Comparison of ENCODE assay signal across 27 cellular contexts in the genomic region with DNA sequence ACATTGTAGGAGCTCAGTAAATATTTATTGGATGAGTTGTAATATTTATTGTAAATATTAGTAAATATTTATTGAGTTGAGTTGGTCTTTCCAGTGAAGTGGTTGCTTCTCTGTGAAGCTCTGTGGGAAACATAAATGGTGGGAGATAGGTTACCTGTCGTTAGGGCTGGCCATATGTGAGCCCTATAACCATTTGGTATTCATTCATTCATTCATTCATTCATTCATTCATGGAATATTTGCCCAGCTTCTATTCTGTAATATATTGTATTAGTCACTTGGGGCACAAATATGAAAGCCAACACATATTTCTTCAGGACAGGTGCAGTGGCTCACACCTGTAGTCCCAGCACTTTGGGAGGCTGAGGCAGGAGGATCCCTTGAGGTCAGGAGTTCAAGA. TPM values are rescaled to one million over a fixed set of nuclear protein-coding genes. Genes with fewer than 3 reads are reported as not detected.
DNase-seq lines count a peak whose midpoint lies in the region; ATAC-seq and TF ChIP-seq lines count a peak whose summit lies in the region.
"Had no signal": no experiment of that assay in that cellular context is flagged by ENCODE, and none has a peak within 500 bp of the region (broad histone marks: within the 10 kb centered on the region; RNA-seq: fewer than 3 reads in every experiment).

No MANE protein-coding gene starts in this region.

- H3K27me3 Mint-ChIP-seq in stimulated activated naive CD8-positive, alpha-beta T cell treated with anti-CD3 and anti-CD28 coated beads, Interleukin-15, Interleukin-2, amounts not matched to agents 100 ng/mL and 50 ng/mL, for 24 hours = no peaks in the 10 kb centered on the region
- no peaks in the 10 kb centered on the region for H3K27me3 Mint-ChIP-seq in activated B cell treated with CpG ODN at 0.5 μM for 24 hours
- H3K27me3 Mint-ChIP-seq in central memory CD8-positive, alpha-beta T cell = no peaks in the 10 kb centered on the region
- no peaks in the 10 kb centered on the region for H3K27me3 Mint-ChIP-seq in stimulated activated naive CD8-positive, alpha-beta T cell treated with anti-CD3 and anti-CD28 coated beads, Interleukin-15, amount 100 ng/mL, for 72 hours
- H3K27me3 Mint-ChIP-seq in MCF 10A (ENCODE audit: insufficient read depth, unreplicated experiment) = peaks cover 68% of the 10 kb centered on the region
- H3K27me3 Mint-ChIP-seq: activated CD8-positive, alpha-beta memory T cell treated with anti-CD3 and anti-CD28 coated beads, Interleukin-2, amount 10 ng/mL, durations not matched to agents 7 days and 5 days had no signal

- peaks cover 80% of the 10 kb centered on the region for H3K4me1 Mint-ChIP-seq in stimulated activated naive CD8-positive, alpha-beta T cell treated with anti-CD3 and anti-CD28 coated beads, Interleukin-15, Interleukin-2, amounts not matched to agents 100 ng/mL and 50 ng/mL, for 24 hours (ENCODE audit: low read depth)
- peaks cover 78% of the 10 kb centered on the region for H3K4me1 Mint-ChIP-seq in activated B cell treated with CpG ODN at 0.5 μM for 24 hours
- H3K4me1 Mint-ChIP-seq in central memory CD8-positive, alpha-beta T cell = peaks cover 63% of the 10 kb centered on the region
- H3K4me1 Mint-ChIP-seq in stimulated activated naive CD8-positive, alpha-beta T cell treated with anti-CD3 and anti-CD28 coated beads, Interleukin-15, amount 100 ng/mL, for 72 hours = peaks cover 95% of the 10 kb centered on the region
- H3K4me1 Mint-ChIP-seq in MCF 10A (ENCODE audit: insufficient read depth, unreplicated experiment) = no peaks in the 10 kb centered on the region

- DNase-seq in stimulated activated naive CD8-positive, alpha-beta T cell treated with anti-CD3 and anti-CD28 coated beads, Interleukin-15, Interleukin-2, amounts not matched to agents 100 U/mL and 50 U/mL, for 24 hours = no peak
- DNase-seq in activated B cell treated with CpG ODN at 0.5 μM for 24 hours (no peak), MCF 10A (ENCODE audit: unreplicated experiment) (no peak), NCI-H187 (lab: John Stamatoyannopoulos, UW) (no peak), Right ventricle myocardium inferior (ENCODE audit: missing footprints) (no peak)
- no peak for DNase-seq in central memory CD8-positive, alpha-beta T cell (ENCODE audit: low spot score in 2 of 2)
- DNase-seq in stimulated activated naive CD8-positive, alpha-beta T cell treated with anti-CD3 and anti-CD28 coated beads, Interleukin-15, amount 100 ng/mL, for 72 hours = no peak
- DNase-seq: activated CD4-positive, alpha-beta T cell treated with anti-CD3 and anti-CD28 coated beads for 4 hours; activated CD8-positive, alpha-beta memory T cell treated with anti-CD3 and anti-CD28 coated beads, Interleukin-2, amount 10 ng/mL, durations not matched to agents 7 days and 5 days; Calu3; caudate nucleus; DND-41; NCI-H1092; NCI-H1694; NCI-H446; NCI-H748 treated with DMSO at 0.1 percent for 48 hours; posterior cingulate gyrus; right cardiac atrium; SIG-M5; stimulated activated CD8-positive, alpha-beta memory T cell treated with anti-CD3 and anti-CD28 coated beads, Interleukin-4, amount 100 ng/mL, for 48 hours; substantia nigra; T-helper 9 cell had no signal

- H3K4me3 Mint-ChIP-seq in stimulated activated naive CD8-positive, alpha-beta T cell treated with anti-CD3 and anti-CD28 coated beads, Interleukin-15, Interleukin-2, amounts not matched to agents 100 ng/mL and 50 ng/mL, for 24 hours = peak overlapping the region; percentile 3
- H3K4me3 Mint-ChIP-seq in activated B cell treated with CpG ODN at 0.5 μM for 24 hours = no peak overlapping the region
- peak overlapping the region; percentile 75 for H3K4me3 Mint-ChIP-seq in central memory CD8-positive, alpha-beta T cell
- peak overlapping the region; percentile 55 to 85 for H3K4me3 Mint-ChIP-seq in stimulated activated naive CD8-positive, alpha-beta T cell treated with anti-CD3 and anti-CD28 coated beads, Interleukin-15, amount 100 ng/mL, for 72 hours
- no peak overlapping the region for H3K4me3 Mint-ChIP-seq in MCF 10A (ENCODE audit: unreplicated experiment)

- no peaks in the 10 kb centered on the region for H3K9me3 Mint-ChIP-seq in stimulated activated naive CD8-positive, alpha-beta T cell treated with anti-CD3 and anti-CD28 coated beads, Interleukin-15, Interleukin-2, amounts not matched to agents 100 ng/mL and 50 ng/mL, for 24 hours
- H3K9me3 Mint-ChIP-seq in activated B cell treated with CpG ODN at 0.5 μM for 24 hours (no peaks in the 10 kb centered on the region), MCF 10A (ENCODE audit: unreplicated experiment) (no peaks in the 10 kb centered on the region)
- no peaks in the 10 kb centered on the region for H3K9me3 Mint-ChIP-seq in central memory CD8-positive, alpha-beta T cell
- no peaks in the 10 kb centered on the region for H3K9me3 Mint-ChIP-seq in stimulated activated naive CD8-positive, alpha-beta T cell treated with anti-CD3 and anti-CD28 coated beads, Interleukin-15, amount 100 ng/mL, for 72 hours
- H3K9me3 Mint-ChIP-seq: activated naive CD4-positive, alpha-beta T cell treated with anti-CD3 and anti-CD28 coated beads, Interleukin-2, amount 50 U/mL, for 72 hours had no signal

- intact Hi-C loops in activated B cell treated with CpG ODN at 0.5 μM for 24 hours (cut with micrococcal nuclease) = loop anchor here (2.0 kb wide), 1 partner anchor 1053 kb away; no protein-coding TSS in a partner anchor
- intact Hi-C loops in MCF 10A (cut with micrococcal nuclease) = loop anchor here (2.0 kb wide), 1 partner anchor 105 kb away; no protein-coding TSS in a partner anchor
- intact Hi-C loops in Right ventricle myocardium inferior (cut with DNase I) = no loop called here

- H3K27ac Mint-ChIP-seq in stimulated activated naive CD8-positive, alpha-beta T cell treated with anti-CD3 and anti-CD28 coated beads, Interleukin-15, Interleukin-2, amounts not matched to agents 100 ng/mL and 50 ng/mL, for 24 hours = peak overlapping the region; percentile 50
- H3K27ac Mint-ChIP-seq in activated B cell treated with CpG ODN at 0.5 μM for 24 hours (peak overlapping the region; percentile 85), MCF 10A (ENCODE audit: low read depth, unreplicated experiment) (no peak overlapping the region)
- peak overlapping the region; percentile 96 for H3K27ac Mint-ChIP-seq in central memory CD8-positive, alpha-beta T cell (ENCODE audit: low read depth)
- H3K27ac Mint-ChIP-seq in stimulated activated naive CD8-positive, alpha-beta T cell treated with anti-CD3 and anti-CD28 coated beads, Interleukin-15, amount 100 ng/mL, for 72 hours = peak overlapping the region in 1 of 2 donors; percentile 75

- ATAC-seq in stimulated activated naive CD8-positive, alpha-beta T cell treated with anti-CD3 and anti-CD28 coated beads, Interleukin-15, Interleukin-2, amounts not matched to agents 100 U/mL and 50 U/mL, for 24 hours = no peak
- no peak for ATAC-seq in activated B cell treated with CpG ODN at 0.5 μM for 24 hours (ENCODE audit: low read depth)
- ATAC-seq in central memory CD8-positive, alpha-beta T cell (replicated peaks; ENCODE audit: extremely low read depth, poor library complexity, severe bottlenecking) = no peak
- no peak for ATAC-seq in stimulated activated naive CD8-positive, alpha-beta T cell treated with anti-CD3 and anti-CD28 coated beads, Interleukin-15, amount 100 ng/mL, for 72 hours
- no peak for ATAC-seq in Right ventricle myocardium inferior
- ATAC-seq: activated CD8-positive, alpha-beta memory T cell treated with anti-CD3 and anti-CD28 coated beads, Interleukin-2, amount 10 ng/mL, durations not matched to agents 7 days and 5 days; HCT116; right cardiac atrium had no signal

- no peaks in the 10 kb centered on the region for H3K36me3 Mint-ChIP-seq in stimulated activated naive CD8-positive, alpha-beta T cell treated with anti-CD3 and anti-CD28 coated beads, Interleukin-15, Interleukin-2, amounts not matched to agents 100 ng/mL and 50 ng/mL, for 24 hours (ENCODE audit: low read depth)
- no peaks in the 10 kb centered on the region for H3K36me3 Mint-ChIP-seq in activated B cell treated with CpG ODN at 0.5 μM for 24 hours (ENCODE audit: low read depth)
- peaks cover 10% of the 10 kb centered on the region for H3K36me3 Mint-ChIP-seq in central memory CD8-positive, alpha-beta T cell (ENCODE audit: insufficient read depth)
- peaks cover 6% of the 10 kb centered on the region for H3K36me3 Mint-ChIP-seq in MCF 10A (ENCODE audit: insufficient read depth, unreplicated experiment)
- H3K36me3 Mint-ChIP-seq: activated CD8-positive, alpha-beta memory T cell treated with anti-CD3 and anti-CD28 coated beads, Interleukin-2, amount 10 ng/mL, durations not matched to agents 7 days and 5 days; activated naive CD4-positive, alpha-beta T cell treated with anti-CD3 and anti-CD28 coated beads, Interleukin-2, amount 50 U/mL, for 72 hours had no signal

- CTCF ChIA-PET in activated B cell treated with CpG ODN at 0.5 μM for 24 hours (lab: Charles Lee) = interaction anchor here (2.0 to 13.7 kb wide), 3 partner anchors 11 to 55 kb away, joined by 12 to 426 read pairs (median 27); a partner anchor contains a TSS
- CTCF ChIA-PET in MCF 10A (lab: Yijun Ruan, JAX) = interaction anchor here (0.5 to 4.6 kb wide), 5 partner anchors 11 to 1189 kb away, joined by 3 to 68 read pairs (median 4); no protein-coding TSS in a partner anchor

- POLR2A ChIA-PET in activated B cell treated with CpG ODN at 0.5 μM for 24 hours (lab: Charles Lee) (interaction anchor here (1.6 to 21.8 kb wide), 7 partner anchors 10 to 515 kb away, joined by 3 to 1885 read pairs (median 67); a partner anchor contains a TSS), MCF 10A (lab: Yijun Ruan, JAX) (interaction anchor here (0.6 kb wide), 1 partner anchor 150 kb away, joined by 3 read pairs; no protein-coding TSS in a partner anchor)

- TF ChIP-seq CTCF in activated B cell treated with CpG ODN at 0.5 μM for 24 hours (IDR thresholded peaks at IDR 0.05) (no peak), MCF 10A (IDR thresholded peaks at IDR 0.05; ENCODE audit: unreplicated experiment) (no peak)

- BruUV-seq in MCF 10A (replicated peaks; lab: Mats Ljungman, UMichigan) = no TSS peak

RNA-seq across cellular contexts. Expression of a gene that starts 33.9 kb away (rescaled TPM):
- total RNA-seq in activated B cell treated with CpG ODN at 0.5 μM for 24 hours (140 TPM in 2 replicates), MCF 10A (2022) (120 and 128 TPM in 2 replicates), Right ventricle myocardium inferior (56.9 TPM)

RNA-seq across cellular contexts. Expression of a gene that starts 48.5 kb away (rescaled TPM):
- total RNA-seq in activated B cell treated with CpG ODN at 0.5 μM for 24 hours (572 and 573 TPM in 2 replicates), MCF 10A (2022) (not detected in 2 replicates), Right ventricle myocardium inferior (not detected)
- total RNA-seq: astrocyte, Calu3, fibroblast of villous mesenchyme had no signal

RNA-seq across cellular contexts. Expression of a gene that starts 51.2 kb away (rescaled TPM):
- total RNA-seq in activated B cell treated with CpG ODN at 0.5 μM for 24 hours = not detected in 2 replicates
- total RNA-seq in MCF 10A (2022) = 0.37 and 0.49 TPM in 2 replicates
- total RNA-seq in Right ventricle myocardium inferior = 0.41 TPM
- total RNA-seq: activated CD8-positive, alpha-beta memory T cell treated with anti-CD3 and anti-CD28 coated beads, Interleukin-2, amount 10 ng/mL, durations not matched to agents 7 days and 5 days; activated naive CD4-positive, alpha-beta T cell treated with anti-CD3 and anti-CD28 coated beads, Interleukin-2, amount 50 U/mL, for 72 hours; Calu3; fibroblast of villous mesenchyme had no signal

Comparison
In these comparisons a context has a peak if more than half of its experiments do, and no peak if none do; other contexts are left out.
1. H3K4me3 Mint-ChIP-seq: peak in stimulated activated naive CD8-positive, alpha-beta T cell treated with anti-CD3 and anti-CD28 coated beads, Interleukin-15, Interleukin-2, amounts not matched to agents 100 ng/mL and 50 ng/mL, for 24 hours (single experiment), central memory CD8-positive, alpha-beta T cell (single experiment) and stimulated activated naive CD8-positive, alpha-beta T cell treated with anti-CD3 and anti-CD28 coated beads, Interleukin-15, amount 100 ng/mL, for 72 hours (2 of 2); none in activated B cell treated with CpG ODN at 0.5 μM for 24 hours (single experiment) and MCF 10A (single experiment).
2. RNA of a gene that starts 48.5 kb away (total RNA-seq): 572 to 573 TPM in activated B cell treated with CpG ODN at 0.5 μM for 24 hours; not detected in MCF 10A and not detected in Right ventricle myocardium inferior (single experiment); every median in the first group is over 100 times any median in the second.